1 cellular context compared by ENCODE assay signal in the genomic region with DNA sequence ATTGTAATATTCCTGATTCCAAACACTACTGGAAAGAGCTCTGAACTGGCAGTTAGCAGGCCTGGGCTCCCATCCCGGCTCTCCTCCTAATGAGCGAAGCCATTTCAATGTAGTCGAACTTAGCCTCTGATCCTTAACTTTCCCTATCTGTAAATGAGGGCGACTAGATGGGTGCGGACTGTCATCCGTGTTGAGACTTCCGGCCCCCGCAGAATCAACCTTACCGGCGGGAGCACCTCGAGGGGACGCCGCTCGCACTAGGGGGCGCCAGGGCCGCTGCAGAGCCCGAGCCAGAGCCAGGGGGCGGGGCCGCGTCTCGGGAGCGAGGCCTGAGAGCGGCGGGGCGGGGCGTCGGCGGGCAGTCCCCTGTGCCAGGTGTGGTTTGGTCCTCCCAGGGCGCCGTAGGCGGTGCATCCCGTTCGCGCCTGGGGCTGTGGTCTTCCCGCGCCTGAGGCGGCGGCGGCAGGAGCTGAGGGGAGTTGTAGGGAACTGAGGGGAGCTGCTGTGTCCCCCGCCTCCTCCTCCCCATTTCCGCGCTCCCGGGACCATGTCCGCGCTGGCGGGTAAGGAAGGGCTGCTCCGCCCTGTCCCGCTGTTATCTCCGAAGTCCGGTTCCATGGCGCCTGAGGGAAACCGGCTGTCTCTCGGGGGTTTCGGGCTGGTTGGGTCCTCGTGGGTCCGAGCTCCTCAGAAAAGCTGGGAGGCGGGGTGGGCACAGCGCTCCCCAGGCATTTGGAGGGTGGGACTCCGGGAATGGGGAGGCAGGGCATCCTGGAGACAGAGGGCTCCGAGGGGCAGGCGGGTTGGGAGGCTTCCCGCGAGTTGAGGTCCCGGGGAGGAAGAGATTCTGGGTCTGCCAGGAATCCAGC.
TF ChIP-seq lines count a peak whose summit lies in the region.

Gene LIMK2 (plus strand): TSS at position 437 of the 869 bp plus-strand sequence. CDS start 111 bp downstream, at position 548.

TF ChIP-seq in K562, 482 proteins besides CTCF, POLR2A, EP300 and RAD21 (continued from another document and continues in another):
- TF ChIP-seq USF2 (CRISPR knock-in tag; IDR thresholded peaks at IDR 0.05) (no peak), ZNF282 (CRISPR knock-in tag; IDR thresholded peaks at IDR 0.05) (no peak), PKNOX1 (IDR thresholded peaks at IDR 0.05) (0 out of 2 replicates have a peak, but pooled peaks have one; percentile 8), ZNF184 (CRISPR knock-in tag; IDR thresholded peaks at IDR 0.05) (no peak), ZNF639 (CRISPR knock-in tag; conservative IDR thresholded peaks at IDR 0.05 in 1 of 2, IDR thresholded peaks at IDR 0.05 in 1 of 2) (no peak), KAT8 (IDR thresholded peaks at IDR 0.05; ENCODE audit: low read depth) (no peak), ZNF830 (CRISPR knock-in tag; IDR thresholded peaks at IDR 0.05) (no peak), IFI16 (CRISPR knock-in tag; IDR thresholded peaks at IDR 0.05) (no peak), NONO (IDR thresholded peaks at IDR 0.05; ENCODE audit: low read depth in 2 of 2, low read length in 1 of 2) (no peak), CREM (IDR thresholded peaks at IDR 0.05; ENCODE audit: low read depth) (peak; percentile 48; the same call in 1 of the 2 replicates), GATAD2A (IDR thresholded peaks at IDR 0.05) (no peak), ZBED1 (IDR thresholded peaks at IDR 0.05) (no peak), ZNF395 (CRISPR knock-in tag; IDR thresholded peaks at IDR 0.05) (no peak), NR2C1 (IDR thresholded peaks at IDR 0.05) (no peak), NR2C1 (tag; IDR thresholded peaks at IDR 0.05) (no peak), FOXA1 (IDR thresholded peaks at IDR 0.05; ENCODE audit: borderline replicate concordance) (no peak), STAT5B (CRISPR knock-in tag; IDR thresholded peaks at IDR 0.05) (no peak), KDM5B (IDR thresholded peaks at IDR 0.05; ENCODE audit: insufficient replicate concordance, low read depth, low read length) (peak; percentile 50), RBM34 (IDR thresholded peaks at IDR 0.05; ENCODE audit: borderline replicate concordance, insufficient read depth, low read length) (no peak), ZNF24 (IDR thresholded peaks at IDR 0.05) (no peak), GABPB1 (CRISPR knock-in tag; IDR thresholded peaks at IDR 0.05) (peak; percentile 81), ZNF583 (CRISPR knock-in tag; IDR thresholded peaks at IDR 0.05) (no peak), JUN (IDR thresholded peaks at IDR 0.05; ENCODE audit: borderline replicate concordance, low read depth, low read length) (no peak), JUN (CRISPR knock-in tag; IDR thresholded peaks at IDR 0.05; ENCODE audit: borderline replicate concordance) (no peak), ADNP (tag; IDR thresholded peaks at IDR 0.05) (no peak), ZBTB17 (CRISPR knock-in tag; IDR thresholded peaks at IDR 0.05) (no peak), CCNT2 (IDR thresholded peaks at IDR 0.05; ENCODE audit: borderline replicate concordance, extremely low read depth, insufficient read length, low read depth, low read length) (no peak), RUNX1 (IDR thresholded peaks at IDR 0.05; ENCODE audit: low read depth) (no peak), PHB (CRISPR knock-in tag; IDR thresholded peaks at IDR 0.05) (no peak), SMARCB1 (IDR thresholded peaks at IDR 0.05; ENCODE audit: insufficient read length, low read depth) (no peak), ZBTB49 (CRISPR knock-in tag; IDR thresholded peaks at IDR 0.05; ENCODE audit: borderline replicate concordance) (no peak), RNF219 (CRISPR knock-in tag; IDR thresholded peaks at IDR 0.05) (no peak), ZNF644 (tag; IDR thresholded peaks at IDR 0.05; ENCODE audit: low read depth) (no peak), NR1H2 (CRISPR knock-in tag; IDR thresholded peaks at IDR 0.05) (0 out of 2 replicates have a peak, but pooled peaks have one; percentile 23), ZNF699 (CRISPR knock-in tag; IDR thresholded peaks at IDR 0.05; ENCODE audit: insufficient replicate concordance) (no peak), HIVEP1 (CRISPR knock-in tag; IDR thresholded peaks at IDR 0.05) (no peak), RBM39 (optimal IDR thresholded peaks at IDR 0.05; ENCODE audit: low read depth, low read length) (no peak)
- TF ChIP-seq, protein P1, sequence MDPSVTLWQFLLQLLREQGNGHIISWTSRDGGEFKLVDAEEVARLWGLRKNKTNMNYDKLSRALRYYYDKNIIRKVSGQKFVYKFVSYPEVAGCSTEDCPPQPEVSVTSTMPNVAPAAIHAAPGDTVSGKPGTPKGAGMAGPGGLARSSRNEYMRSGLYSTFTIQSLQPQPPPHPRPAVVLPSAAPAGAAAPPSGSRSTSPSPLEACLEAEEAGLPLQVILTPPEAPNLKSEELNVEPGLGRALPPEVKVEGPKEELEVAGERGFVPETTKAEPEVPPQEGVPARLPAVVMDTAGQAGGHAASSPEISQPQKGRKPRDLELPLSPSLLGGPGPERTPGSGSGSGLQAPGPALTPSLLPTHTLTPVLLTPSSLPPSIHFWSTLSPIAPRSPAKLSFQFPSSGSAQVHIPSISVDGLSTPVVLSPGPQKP (CRISPR knock-in tag; IDR thresholded peaks at IDR 0.05), result no peak
- TF ChIP-seq, protein P2, sequence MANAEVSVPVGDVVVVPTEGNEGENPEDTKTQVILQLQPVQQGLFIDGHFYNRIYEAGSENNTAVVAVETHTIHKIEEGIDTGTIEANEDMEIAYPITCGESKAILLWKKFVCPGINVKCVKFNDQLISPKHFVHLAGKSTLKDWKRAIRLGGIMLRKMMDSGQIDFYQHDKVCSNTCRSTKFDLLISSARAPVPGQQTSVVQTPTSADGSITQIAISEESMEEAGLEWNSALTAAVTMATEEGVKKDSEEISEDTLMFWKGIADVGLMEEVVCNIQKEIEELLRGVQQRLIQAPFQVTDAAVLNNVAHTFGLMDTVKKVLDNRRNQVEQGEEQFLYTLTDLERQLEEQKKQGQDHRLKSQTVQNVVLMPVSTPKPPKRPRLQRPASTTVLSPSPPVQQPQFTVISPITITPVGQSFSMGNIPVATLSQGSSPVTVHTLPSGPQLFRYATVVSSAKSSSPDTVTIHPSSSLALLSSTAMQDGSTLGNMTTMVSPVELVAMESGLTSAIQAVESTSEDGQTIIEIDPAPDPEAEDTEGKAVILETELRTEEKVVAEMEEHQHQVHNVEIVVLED (CRISPR knock-in tag; IDR thresholded peaks at IDR 0.05), result peak; percentile 35; the same call in 1 of the 2 replicates
- TF ChIP-seq, protein P3, sequence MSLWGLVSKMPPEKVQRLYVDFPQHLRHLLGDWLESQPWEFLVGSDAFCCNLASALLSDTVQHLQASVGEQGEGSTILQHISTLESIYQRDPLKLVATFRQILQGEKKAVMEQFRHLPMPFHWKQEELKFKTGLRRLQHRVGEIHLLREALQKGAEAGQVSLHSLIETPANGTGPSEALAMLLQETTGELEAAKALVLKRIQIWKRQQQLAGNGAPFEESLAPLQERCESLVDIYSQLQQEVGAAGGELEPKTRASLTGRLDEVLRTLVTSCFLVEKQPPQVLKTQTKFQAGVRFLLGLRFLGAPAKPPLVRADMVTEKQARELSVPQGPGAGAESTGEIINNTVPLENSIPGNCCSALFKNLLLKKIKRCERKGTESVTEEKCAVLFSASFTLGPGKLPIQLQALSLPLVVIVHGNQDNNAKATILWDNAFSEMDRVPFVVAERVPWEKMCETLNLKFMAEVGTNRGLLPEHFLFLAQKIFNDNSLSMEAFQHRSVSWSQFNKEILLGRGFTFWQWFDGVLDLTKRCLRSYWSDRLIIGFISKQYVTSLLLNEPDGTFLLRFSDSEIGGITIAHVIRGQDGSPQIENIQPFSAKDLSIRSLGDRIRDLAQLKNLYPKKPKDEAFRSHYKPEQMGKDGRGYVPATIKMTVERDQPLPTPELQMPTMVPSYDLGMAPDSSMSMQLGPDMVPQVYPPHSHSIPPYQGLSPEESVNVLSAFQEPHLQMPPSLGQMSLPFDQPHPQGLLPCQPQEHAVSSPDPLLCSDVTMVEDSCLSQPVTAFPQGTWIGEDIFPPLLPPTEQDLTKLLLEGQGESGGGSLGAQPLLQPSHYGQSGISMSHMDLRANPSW (CRISPR knock-in tag; IDR thresholded peaks at IDR 0.05), result no peak
